Comparison of ENCODE assay signal across 8 cellular contexts in the genomic region with DNA sequence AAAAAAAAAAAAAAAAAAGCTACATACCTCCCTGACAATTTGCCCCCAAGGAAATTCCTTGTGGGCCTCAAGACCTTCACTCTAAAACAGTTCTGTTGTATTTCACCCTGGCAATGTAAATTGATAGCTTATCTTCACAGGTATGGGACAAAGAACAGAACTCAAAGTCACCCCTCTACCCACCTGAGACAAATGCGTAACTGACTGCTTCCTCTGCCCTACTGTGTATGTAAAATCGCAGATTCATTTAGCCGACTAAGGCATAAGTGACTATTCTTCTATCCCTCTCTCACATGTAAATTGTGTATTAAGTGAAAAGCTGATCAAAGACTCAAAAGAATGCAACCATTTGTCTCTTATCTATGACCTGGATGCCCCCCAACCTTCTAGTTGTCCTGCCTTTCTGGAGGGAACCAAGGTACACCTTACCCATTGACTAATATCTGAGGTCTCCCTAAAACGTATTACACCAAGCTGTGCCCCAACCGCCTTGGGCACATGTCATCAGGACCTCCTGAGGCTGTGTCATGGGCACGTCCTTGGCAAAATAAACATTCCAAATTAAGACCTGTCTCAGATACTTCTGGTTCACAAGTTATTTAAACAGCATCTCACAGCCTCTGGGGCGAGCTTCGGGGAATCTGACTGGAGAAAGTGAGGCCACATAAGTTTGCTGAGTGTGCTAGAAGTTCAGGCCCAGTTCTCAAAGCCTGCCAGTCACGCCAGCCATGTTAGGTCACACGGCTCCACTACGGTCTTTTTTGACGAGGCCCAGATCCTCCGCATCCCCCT. TPM values are rescaled to one million over a fixed set of nuclear protein-coding genes. Genes with fewer than 3 reads are reported as not detected.
A peak's percentile ranks its signal among the peaks of the same experiment; 100 is the strongest.
DNase-seq lines count a peak whose midpoint lies in the region; ATAC-seq and TF ChIP-seq lines count a peak whose summit lies in the region.

No MANE protein-coding gene starts in this region.

- no peak for TF ChIP-seq CTCF in 22Rv1 (IDR thresholded peaks at IDR 0.05)

- H3K4me1 Mint-ChIP-seq in activated naive CD4-positive, alpha-beta T cell treated with anti-CD3 and anti-CD28 coated beads, Interleukin-2, amount 50 U/mL, for 24 hours = peaks cover 60% of the 10 kb centered on the region

- no peaks in the 10 kb centered on the region for H3K9me3 ChIP-seq in iPS-18a (ENCODE audit: control insufficient read depth, low read depth, low read length)

- H3K27me3 ChIP-seq in iPS-18a (ENCODE audit: control insufficient read depth, insufficient read depth, low read length) = peaks cover 7% of the 10 kb centered on the region

- H3K27me3 Mint-ChIP-seq in activated naive CD4-positive, alpha-beta T cell treated with anti-CD3 and anti-CD28 coated beads, Interleukin-2, amount 50 U/mL, for 24 hours = no peaks in the 10 kb centered on the region

- peak; percentile 28 for ATAC-seq in GM18511 (IDR thresholded peaks at IDR 0.05; ENCODE audit: unreplicated experiment)
- peak; percentile 15 for ATAC-seq in HG03460 (IDR thresholded peaks at IDR 0.05; ENCODE audit: unreplicated experiment)
- ATAC-seq in stimulated activated naive CD8-positive, alpha-beta T cell treated with anti-CD3 and anti-CD28 coated beads, Interleukin-15, Interleukin-2, amounts not matched to agents 100 U/mL and 50 U/mL, for 24 hours = no peak
- no peak for ATAC-seq in HG03280 (IDR thresholded peaks at IDR 0.05; ENCODE audit: unreplicated experiment)

- H3K27ac Mint-ChIP-seq in activated naive CD4-positive, alpha-beta T cell treated with anti-CD3 and anti-CD28 coated beads, Interleukin-2, amount 50 U/mL, for 24 hours = peak overlapping the region; percentile 98

- peak overlapping the region; percentile 94 for H3K4me3 Mint-ChIP-seq in activated naive CD4-positive, alpha-beta T cell treated with anti-CD3 and anti-CD28 coated beads, Interleukin-2, amount 50 U/mL, for 24 hours

- peaks cover 24% of the 10 kb centered on the region for H3K36me3 Mint-ChIP-seq in activated naive CD4-positive, alpha-beta T cell treated with anti-CD3 and anti-CD28 coated beads, Interleukin-2, amount 50 U/mL, for 24 hours

- DNase-seq in stimulated activated naive CD8-positive, alpha-beta T cell treated with anti-CD3 and anti-CD28 coated beads, Interleukin-15, Interleukin-2, amounts not matched to agents 100 U/mL and 50 U/mL, for 24 hours = peak; percentile 14
- DNase-seq in H4 (ENCODE audit: low spot score) = no peak

- H3K36me3 ChIP-seq in iPS-18a (ENCODE audit: control insufficient read depth, low read depth, low read length) = peaks cover 14% of the 10 kb centered on the region

- H3K4me1 ChIP-seq in iPS-18a (ENCODE audit: control insufficient read depth, low read depth, low read length) = peaks cover 38% of the 10 kb centered on the region

- H3K27ac ChIP-seq in 22Rv1 = peak overlapping the region; percentile 81
- peak overlapping the region; percentile 55 for H3K27ac ChIP-seq in iPS-18a (ENCODE audit: low read length)

- H3K9ac ChIP-seq in iPS-18a (ENCODE audit: low read length) = peak overlapping the region; percentile 91

- H3K9me3 Mint-ChIP-seq in activated naive CD4-positive, alpha-beta T cell treated with anti-CD3 and anti-CD28 coated beads, Interleukin-2, amount 50 U/mL, for 24 hours = no peaks in the 10 kb centered on the region

- peak overlapping the region; percentile 87 for H3K4me3 ChIP-seq in iPS-18a (ENCODE audit: low read length)

RNA-seq across cellular contexts. Expression of a gene that starts 1.0 kb away (rescaled TPM):
- total RNA-seq in H4 (2014; rRNA removed; shearing (Covaris generic)) = 153 and 211 TPM in 2 replicates

Comparison
In these comparisons a context has a peak if more than half of its experiments do, and no peak if none do; other contexts are left out.
1. ATAC-seq: peak in GM18511 (single experiment) and HG03460 (single experiment); none in stimulated activated naive CD8-positive, alpha-beta T cell treated with anti-CD3 and anti-CD28 coated beads, Interleukin-15, Interleukin-2, amounts not matched to agents 100 U/mL and 50 U/mL, for 24 hours (single experiment) and HG03280 (single experiment).